Comparison of ENCODE assay signal across 20 cellular contexts in the genomic region with DNA sequence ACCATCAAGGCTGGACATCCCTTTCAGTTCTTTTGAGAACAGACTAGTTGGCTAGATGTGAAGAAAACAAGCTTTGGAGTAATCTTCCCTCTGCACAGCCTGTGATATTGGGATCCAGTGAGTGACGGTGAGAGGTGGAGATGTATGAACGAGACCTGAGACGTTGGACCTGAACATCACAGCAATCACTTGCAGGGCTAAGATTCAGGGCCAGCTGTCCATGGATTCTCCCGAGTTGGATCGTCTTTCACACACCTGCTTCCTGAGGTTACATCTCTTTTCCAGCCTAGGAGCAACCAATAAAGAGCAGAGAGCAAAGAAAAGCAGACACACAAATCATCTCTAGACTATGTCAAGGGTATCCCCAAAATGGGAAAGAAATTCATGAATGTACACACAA. TPM values are rescaled to one million over a fixed set of nuclear protein-coding genes. Genes with fewer than 3 reads are reported as not detected.
DNase-seq lines count a peak whose midpoint lies in the region; ATAC-seq, FAIRE-seq and TF ChIP-seq lines count a peak whose summit lies in the region.
"Had no signal": no experiment of that assay in that cellular context is flagged by ENCODE, and none has a peak within 500 bp of the region (broad histone marks: within the 10 kb centered on the region; RNA-seq: fewer than 3 reads in every experiment).

No MANE protein-coding gene starts in this region.

- H3K4me2 ChIP-seq in K562 (ENCODE audit: insufficient read depth, low read length), result no peak overlapping the region

- H3K27ac ChIP-seq in K562 (ENCODE audit: extremely low read depth, low read depth, low read length) (no peak overlapping the region), tibial artery (no peak overlapping the region)
- no peak overlapping the region for H3K27ac ChIP-seq in naive thymus-derived CD4-positive, alpha-beta T cell (ENCODE audit: low read depth, low read length)

- H2AFZ ChIP-seq in K562 (ENCODE audit: low read depth, low read length), result peak overlapping the region; percentile 48

- H3K36me3 ChIP-seq in K562 (ENCODE audit: control insufficient read depth, insufficient read depth, low read length) (no peaks in the 10 kb centered on the region), tibial artery (no peaks in the 10 kb centered on the region)
- no peaks in the 10 kb centered on the region for H3K36me3 ChIP-seq in naive thymus-derived CD4-positive, alpha-beta T cell (ENCODE audit: control insufficient read depth in 2 of 3, insufficient read depth in 3 of 3, low read length in 3 of 3)

- in situ Hi-C loops in K562 (cut with MboI), result no loop called here

- H3K9ac ChIP-seq in K562 (ENCODE audit: insufficient read depth in 1 of 2, low read depth in 2 of 2, low read length in 2 of 2), result no peak overlapping the region

- no peaks in the 10 kb centered on the region for H3K27me3 ChIP-seq in K562 (ENCODE audit: control insufficient read depth in 2 of 2, insufficient read depth in 2 of 2, low read length in 2 of 2)
- no peaks in the 10 kb centered on the region for H3K27me3 ChIP-seq in naive thymus-derived CD4-positive, alpha-beta T cell (ENCODE audit: control insufficient read depth in 2 of 2, insufficient read depth in 2 of 2, low read length in 2 of 2)
- H3K27me3 ChIP-seq in tibial artery, result peaks cover 0 to 12% of the 10 kb centered on the region in 2 donors

- intact Hi-C loops in K562 (cut with micrococcal nuclease), result loop anchor here (5.0 kb wide), 1 partner anchor 44 kb away; no protein-coding TSS in a partner anchor
- intact Hi-C loops in naive thymus-derived CD4-positive, alpha-beta T cell (cut with micrococcal nuclease), result no loop called here
- intact Hi-C loops in tibial artery (cut with DNase I; ENCODE audit: low total_unique reads), result no loop called here

- peaks cover 0 to 9% (median 0%) of the 10 kb centered on the region in 7 donors for H3K4me1 Mint-ChIP-seq in naive thymus-derived CD4-positive, alpha-beta T cell

- no peaks in the 10 kb centered on the region for H4K20me1 ChIP-seq in K562 (replicated peaks; ENCODE audit: control insufficient read depth, insufficient read depth, low read length)

- no peak for TF ChIP-seq POLR2A in K562 (conservative IDR thresholded peaks at IDR 0.05)

- H3K4me1 ChIP-seq in K562 (replicated peaks in 1 of 2; ENCODE audit: control insufficient read depth in 2 of 2, insufficient read depth in 2 of 2, low read length in 2 of 2), result peaks cover 9 to 35% of the 10 kb centered on the region in 2 experiments
- H3K4me1 ChIP-seq in naive thymus-derived CD4-positive, alpha-beta T cell (ENCODE audit: control insufficient read depth in 2 of 2, insufficient read depth in 2 of 2, low read length in 2 of 2), result no peaks in the 10 kb centered on the region
- no peaks in the 10 kb centered on the region for H3K4me1 ChIP-seq in tibial artery

- no TSS peak for BruUV-seq in K562 (replicated peaks; lab: Mats Ljungman, UMichigan)

- no peaks in the 10 kb centered on the region for H3K36me3 Mint-ChIP-seq in naive thymus-derived CD4-positive, alpha-beta T cell
- H3K36me3 Mint-ChIP-seq: CD14-positive monocyte had no signal

- no peak for TF ChIP-seq EP300 in K562 (IDR thresholded peaks at IDR 0.05; ENCODE audit: low read length)

- H3K27me3 Mint-ChIP-seq in naive thymus-derived CD4-positive, alpha-beta T cell, result peaks cover 16 to 27% (median 19%) of the 10 kb centered on the region in 5 donors

- no peaks in the 10 kb centered on the region for H3K9me1 ChIP-seq in K562 (ENCODE audit: control insufficient read depth, insufficient read depth, low read length)

- no peak overlapping the region for H3K4me3 Mint-ChIP-seq in naive thymus-derived CD4-positive, alpha-beta T cell
- H3K4me3 Mint-ChIP-seq: HFFc6 had no signal

- POLR2A ChIA-PET in K562 (lab: Yijun Ruan, JAX), result interaction anchor here (2.7 kb wide), 1 partner anchor 10 kb away, joined by 11 read pairs; no protein-coding TSS in a partner anchor
- POLR2A ChIA-PET in naive thymus-derived CD4-positive, alpha-beta T cell (lab: Charles Lee), result no interaction called here

- ATAC-seq in K562 (no peak), HG03095 (IDR thresholded peaks at IDR 0.05; ENCODE audit: unreplicated experiment) (no peak)
- ATAC-seq in naive thymus-derived CD4-positive, alpha-beta T cell, result no peak
- ATAC-seq: SK-N-SH treated with all-trans-retinoic acid at 6 μM for 48 hours had no signal

- no peak for TF ChIP-seq RAD21 in K562 (CRISPR knock-in tag; conservative IDR thresholded peaks at IDR 0.05 in 1 of 2, IDR thresholded peaks at IDR 0.05 in 1 of 2)

- no peaks in the 10 kb centered on the region for H3K79me2 ChIP-seq in K562 (ENCODE audit: control insufficient read depth, insufficient read depth, low read length)

- DNase-seq in NCI-H82 (lab: John Stamatoyannopoulos, UW) (peak; percentile 15), NCI-H82 treated with DMSO at 0.1 percent for 48 hours (lab: John Stamatoyannopoulos, UW; ENCODE audit: unreplicated experiment) (no peak), NCI-H146 treated with DMSO at 0.1 percent for 48 hours (lab: John Stamatoyannopoulos, UW; ENCODE audit: unreplicated experiment) (peak; percentile 61), K562 (ENCODE audit: extremely low read depth in 1 of 4, low spot score in 3 of 4) (no peak), tibial artery (no peak)
- DNase-seq in naive thymus-derived CD4-positive, alpha-beta T cell, result no peak
- DNase-seq: DMS 273 treated with DMSO at 0.1 percent for 48 hours, GF-D8, HFFc6, Karpas-422, MM.1S, NCI-H2029 treated with DMSO at 0.1 percent for 48 hours, NCI-H226, T-helper 1 cell had no signal

- H3K9me3 Mint-ChIP-seq in naive thymus-derived CD4-positive, alpha-beta T cell, result no peaks in the 10 kb centered on the region
- H3K9me3 Mint-ChIP-seq: HFFc6 had no signal

- CTCF ChIA-PET in K562 (lab: Yijun Ruan, JAX; ENCODE audit: low intra/inter-chr PET ratio), result no interaction called here
- CTCF ChIA-PET in naive thymus-derived CD4-positive, alpha-beta T cell (lab: Charles Lee), result interaction anchor here (1.2 to 1.7 kb wide), 2 partner anchors 12 to 48 kb away, joined by 3 to 6 read pairs; no protein-coding TSS in a partner anchor

- no peaks in the 10 kb centered on the region for H3K9me3 ChIP-seq in K562 (replicated peaks; ENCODE audit: control insufficient read depth, insufficient read depth, low read depth, low read length)
- no peaks in the 10 kb centered on the region for H3K9me3 ChIP-seq in naive thymus-derived CD4-positive, alpha-beta T cell (ENCODE audit: control insufficient read depth in 2 of 3, low read length in 3 of 3)
- H3K9me3 ChIP-seq in tibial artery, result no peaks in the 10 kb centered on the region

- no peak for FAIRE-seq in K562 (lab: Jason Lieb, UNC)
- FAIRE-seq: GM12891, GM18507, RCC 7860 had no signal

- 33% methylated on average over 5 of the region's 5 CpGs for WGBS in K562 (ENCODE audit: insufficient coverage, low coverage, missing lambda C conversion rate)

- H3K4me3 ChIP-seq in K562 (no peak overlapping the region), tibial artery (no peak overlapping the region)
- no peak overlapping the region for H3K4me3 ChIP-seq in naive thymus-derived CD4-positive, alpha-beta T cell (ENCODE audit: low read length)

- no peak overlapping the region for H3K27ac Mint-ChIP-seq in naive thymus-derived CD4-positive, alpha-beta T cell
- H3K27ac Mint-ChIP-seq: HFFc6 had no signal

- TF ChIP-seq CTCF in K562 (IDR thresholded peaks at IDR 0.05 in 2 of 3, conservative IDR thresholded peaks at IDR 0.05 in 1 of 3; ENCODE audit: insufficient read depth in 2 of 3, low read depth in 1 of 3, low read length in 3 of 3), result no peak
- no peak for TF ChIP-seq CTCF in tibial artery (IDR thresholded peaks at IDR 0.05)

TF ChIP-seq in K562, 482 proteins besides CTCF, POLR2A, EP300 and RAD21 (continues in another document):
- TF ChIP-seq ZNF174 (CRISPR knock-in tag; IDR thresholded peaks at IDR 0.05), result no peak
- TF ChIP-seq HINFP (tag; conservative IDR thresholded peaks at IDR 0.05; ENCODE audit: low read depth), result no peak
- no peak for TF ChIP-seq HDAC2 (IDR thresholded peaks at IDR 0.05)
- no peak for TF ChIP-seq ZNF23 (CRISPR knock-in tag; IDR thresholded peaks at IDR 0.05)
- no peak for TF ChIP-seq ZNF436 (CRISPR knock-in tag; IDR thresholded peaks at IDR 0.05)

RNA-seq across cellular contexts. Expression of gene TMEM14A, which starts 30.0 kb away (rescaled TPM):
- 0.86 and 3.8 TPM in 2 replicates for total RNA-seq in K562 (2011; cell fraction: chromatin; rRNA removed; ENCODE audit: low replicate concordance)
- 2.8 and 2.9 TPM in 2 replicates for total RNA-seq in K562 (2011; cell fraction: nucleolus; rRNA removed)
- 3.7 and 5.0 TPM in 2 replicates for total RNA-seq in K562 (2011; cell fraction: nucleoplasm; rRNA removed)
- total RNA-seq in K562 (2014; rRNA removed) (3.5 and 5.4 TPM in 2 replicates), K562 (2014; rRNA removed; fragmentation: Illumina TruSeq; extraction: Trizol) (9.5 and 10.2 TPM in 2 replicates), K562 (2015; rRNA removed; fragmentation: Illumina TruSeq; extraction: Trizol) (8.5 and 10.0 TPM in 2 replicates), K562 (2021) (7.4 and 8.1 TPM in 2 replicates)
- polyA plus RNA-seq in K562 (2011; rRNA removed) (6.1 and 10.7 TPM in 2 replicates), K562 (2014; fragmentation: Illumina TruSeq; extraction: Trizol) (6.1 and 6.9 TPM in 2 replicates), K562 (2014; fragmentation: Nextera tagmentation; extraction: Ambion mirVana) (10 to 100 TPM; 32.5 to 43.3 TPM), K562 (2014; rRNA removed) (6.2 and 8.0 TPM in 2 replicates)
- polyA plus RNA-seq in K562 (2011; cell fraction: cytosol; rRNA removed), result 5.5 and 5.7 TPM in 2 replicates
- polyA plus RNA-seq in K562 (2011; cell fraction: nucleus; rRNA removed), result 1.1 and 2.0 TPM in 2 replicates
- polyA plus RNA-seq in K562 (2012), result 8.5 and 11.2 TPM in 2 replicates
- 1.8 and 3.7 TPM in 2 replicates for polyA minus RNA-seq in K562 (2011; rRNA and poly(A)+ RNA removed)
- polyA minus RNA-seq in K562 (2011; cell fraction: cytosol; rRNA and poly(A)+ RNA removed), result 1.4 and 3.5 TPM in 2 replicates
- polyA minus RNA-seq in K562 (2011; cell fraction: nucleus; rRNA and poly(A)+ RNA removed), result 0.67 and 1.1 TPM in 2 replicates
- 10 to 100 TPM in 1 of 5 experiments, 1 to 10 TPM in 4; 5.3 to 18.2 (median 8.0) TPM for total RNA-seq in naive thymus-derived CD4-positive, alpha-beta T cell
- 10 to 100 TPM; 18.0 to 26.1 TPM for polyA plus RNA-seq in naive thymus-derived CD4-positive, alpha-beta T cell

Comparison
In these comparisons a context has a peak if more than half of its experiments do, and no peak if none do; other contexts are left out.
1. DNase-seq: peak in NCI-H82 (single experiment) and NCI-H146 treated with DMSO at 0.1 percent for 48 hours (single experiment); none in NCI-H82 treated with DMSO at 0.1 percent for 48 hours (single experiment), K562 (0 of 4), naive thymus-derived CD4-positive, alpha-beta T cell (0 of 9) and tibial artery (0 of 2).